Comparison of ENCODE assay signal across 22 cellular contexts in the genomic region with DNA sequence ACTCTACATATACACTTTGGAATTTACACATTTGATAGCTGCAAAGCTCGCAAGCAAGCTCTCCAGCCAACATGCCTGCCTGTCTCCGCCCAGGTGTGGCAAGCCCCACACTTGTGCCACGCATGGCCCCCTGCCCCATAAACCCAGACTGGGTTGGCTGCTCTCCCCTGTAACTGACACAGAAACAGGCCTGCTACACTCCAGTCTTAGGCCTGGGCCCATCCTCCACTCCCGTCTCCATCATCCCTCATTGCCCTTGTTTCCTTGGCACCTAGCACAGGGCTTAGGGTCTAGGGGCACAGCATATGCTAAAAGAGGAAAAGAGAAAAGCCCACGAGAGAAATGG. TPM values are rescaled to one million over a fixed set of nuclear protein-coding genes. Genes with fewer than 3 reads are reported as not detected.
A peak's percentile ranks its signal among the peaks of the same experiment; 100 is the strongest.
DNase-seq lines count a peak whose midpoint lies in the region; ATAC-seq and TF ChIP-seq lines count a peak whose summit lies in the region.
"Had no signal": no experiment of that assay in that cellular context is flagged by ENCODE, and none has a peak within 500 bp of the region (broad histone marks: within the 10 kb centered on the region; RNA-seq: fewer than 3 reads in every experiment).

No MANE protein-coding gene starts in this region.

- TF ChIP-seq POLR2A in right lobe of liver (IDR thresholded peaks at IDR 0.05) (no peak), sigmoid colon (IDR thresholded peaks at IDR 0.05) (no peak)

- intact Hi-C loops in right lobe of liver (cut with DNase I) (no loop called here), sigmoid colon (cut with DNase I) (no loop called here)

- peaks cover 13% of the 10 kb centered on the region; the same call in 1 of the 2 replicates for H3K4me1 ChIP-seq in GM23338 (ENCODE audit: insufficient read depth)
- H3K4me1 ChIP-seq in right lobe of liver: peaks cover 0 to 23% (median 8%) of the 10 kb centered on the region in 4 donors
- peaks cover 0 to 75% (median 57%) of the 10 kb centered on the region in 4 donors for H3K4me1 ChIP-seq in sigmoid colon

- TF ChIP-seq CTCF in GM23338 (conservative IDR thresholded peaks at IDR 0.05; ENCODE audit: low read depth in 2 of 2): no peak
- no peak for TF ChIP-seq CTCF in right lobe of liver (IDR thresholded peaks at IDR 0.05)
- TF ChIP-seq CTCF in sigmoid colon (IDR thresholded peaks at IDR 0.05): no peak
- no peak for TF ChIP-seq CTCF in GM20000 (IDR thresholded peaks at IDR 0.05; ENCODE audit: extremely low read depth, missing control alignments)

- no peak overlapping the region for H3K4me2 ChIP-seq in GM23338

- H3K36me3 ChIP-seq in GM23338 (ENCODE audit: insufficient read depth) (no peaks in the 10 kb centered on the region), right lobe of liver (no peaks in the 10 kb centered on the region), sigmoid colon (no peaks in the 10 kb centered on the region)
- H3K36me3 ChIP-seq: left ventricle myocardium inferior, vagina had no signal

- H3K27ac ChIP-seq in GM23338 (ENCODE audit: low read depth) (no peak overlapping the region), right lobe of liver (peak overlapping the region in 2 of 3 donors; percentile 27 to 65), sigmoid colon (peak overlapping the region in 3 of 4 donors; percentile 26 to 56 (median 49))
- H3K27ac ChIP-seq: C4-2B, left ventricle myocardium inferior, SJSA1, vagina had no signal

- no peak overlapping the region for H2AFZ ChIP-seq in GM23338

- peaks cover 6% of the 10 kb centered on the region for H3K27me3 Mint-ChIP-seq in GM23338 (ENCODE audit: insufficient read depth, low read depth, poor library complexity)
- no peaks in the 10 kb centered on the region for H3K27me3 Mint-ChIP-seq in central memory CD8-positive, alpha-beta T cell
- H3K27me3 Mint-ChIP-seq: activated CD4-positive, alpha-beta T cell treated with anti-CD3 and anti-CD28 coated beads, Interleukin-2, amount 10 ng/mL, durations not matched to agents 24 days and 14 days; activated CD8-positive, alpha-beta memory T cell treated with anti-CD3 and anti-CD28 coated beads, Interleukin-2, amount 10 ng/mL, durations not matched to agents 7 days and 5 days; activated T-helper 17 cell treated with anti-CD3 and anti-CD28 coated beads, Interleukin-2, amount 50 U/mL, for 72 hours; dendritic cell treated with granulocyte-macrophage colony-stimulating factor and Interleukin-4, amounts not matched to agents 40 ng/mL and 50 ng/mL, for 4 days; IgD-negative memory B cell had no signal

- H3K79me2 ChIP-seq in GM23338 (replicated peaks; ENCODE audit: insufficient read depth): peaks cover 96% of the 10 kb centered on the region

- H3F3A ChIP-seq in GM23338 (replicated peaks; ENCODE audit: low read depth): no peaks in the 10 kb centered on the region

- H3K27me3 ChIP-seq in GM23338 (ENCODE audit: insufficient read depth) (no peaks in the 10 kb centered on the region), right lobe of liver (no peaks in the 10 kb centered on the region), sigmoid colon (no peaks in the 10 kb centered on the region)
- H3K27me3 ChIP-seq: SJSA1, vagina had no signal

- H3K27ac Mint-ChIP-seq in GM23338: peak overlapping the region; percentile 45; the same call in 1 of the 2 replicates
- H3K27ac Mint-ChIP-seq in central memory CD8-positive, alpha-beta T cell (ENCODE audit: low read depth): peak overlapping the region; percentile 6
- H3K27ac Mint-ChIP-seq: activated CD4-positive, alpha-beta T cell treated with anti-CD3 and anti-CD28 coated beads, Interleukin-2, amount 10 ng/mL, durations not matched to agents 24 days and 14 days; activated CD8-positive, alpha-beta memory T cell treated with anti-CD3 and anti-CD28 coated beads, Interleukin-2, amount 10 ng/mL, durations not matched to agents 7 days and 5 days had no signal

- no peak for DNase-seq in GM23338 (ENCODE audit: low spot score)
- no peak for DNase-seq in central memory CD8-positive, alpha-beta T cell (ENCODE audit: low spot score in 2 of 2)
- DNase-seq in right lobe of liver: no peak
- no peak for DNase-seq in sigmoid colon
- no peak for DNase-seq in KBM-7
- no peak for DNase-seq in DMS153 (lab: John Stamatoyannopoulos, UW)
- DNase-seq in GM20000 (ENCODE audit: low spot score): no peak
- DNase-seq: activated CD4-positive, alpha-beta T cell treated with anti-CD3 and anti-CD28 coated beads, Interleukin-2, amount 10 ng/mL, durations not matched to agents 24 days and 14 days; activated CD8-positive, alpha-beta memory T cell treated with anti-CD3 and anti-CD28 coated beads, Interleukin-2, amount 10 ng/mL, durations not matched to agents 7 days and 5 days; H9; left ventricle myocardium inferior; NCI-H1417; NCI-H510A treated with DMSO at 0.1 percent for 48 hours; NK-92 treated with Interleukin-12 subunit alpha and Interleukin-12 subunit beta, amount 100 ng/mL, for 24 hours; retina had no signal

- no peak for TF ChIP-seq EP300 in sigmoid colon (IDR thresholded peaks at IDR 0.05)

- H4K20me1 ChIP-seq in GM23338 (replicated peaks; ENCODE audit: insufficient read depth): peaks cover 41% of the 10 kb centered on the region

- in situ Hi-C loops in KBM-7 (cut with MboI; ENCODE audit: low pct_unique_long_range_greater_than_20kb, low sequenced_read_pairs): no loop called here

- H3K4me1 Mint-ChIP-seq in GM23338: peaks cover 21% of the 10 kb centered on the region
- H3K4me1 Mint-ChIP-seq in central memory CD8-positive, alpha-beta T cell: peaks cover 39% of the 10 kb centered on the region

- H3K9me3 Mint-ChIP-seq in GM23338: peaks cover 16% of the 10 kb centered on the region
- H3K9me3 Mint-ChIP-seq in central memory CD8-positive, alpha-beta T cell: no peaks in the 10 kb centered on the region
- H3K9me3 Mint-ChIP-seq: activated CD4-positive, alpha-beta T cell treated with anti-CD3 and anti-CD28 coated beads, Interleukin-2, amount 10 ng/mL, durations not matched to agents 24 days and 14 days; activated T-helper 17 cell treated with anti-CD3 and anti-CD28 coated beads, Interleukin-2, amount 50 U/mL, for 72 hours; dendritic cell treated with granulocyte-macrophage colony-stimulating factor and Interleukin-4, amounts not matched to agents 40 ng/mL and 50 ng/mL, for 4 days; IgD-negative memory B cell had no signal

- ATAC-seq in GM23338 (no peak), right lobe of liver (peak in 3 of 4 donors; percentile 5 to 7 (median 5)), GM18498 (IDR thresholded peaks at IDR 0.05; ENCODE audit: unreplicated experiment) (no peak)
- no peak for ATAC-seq in central memory CD8-positive, alpha-beta T cell (replicated peaks; ENCODE audit: extremely low read depth, poor library complexity, severe bottlenecking)
- ATAC-seq: activated CD8-positive, alpha-beta memory T cell treated with anti-CD3 and anti-CD28 coated beads, Interleukin-2, amount 10 ng/mL, durations not matched to agents 7 days and 5 days; activated T-helper 17 cell treated with anti-CD3 and anti-CD28 coated beads, Interleukin-2, amount 50 U/mL, for 72 hours had no signal

- H3K9me3 ChIP-seq in right lobe of liver (no peaks in the 10 kb centered on the region), sigmoid colon (no peaks in the 10 kb centered on the region)
- H3K9me3 ChIP-seq: left ventricle myocardium inferior, SJSA1, vagina had no signal

- H3K36me3 Mint-ChIP-seq in GM23338 (ENCODE audit: low read depth): peaks cover 38% of the 10 kb centered on the region
- peaks cover 2% of the 10 kb centered on the region for H3K36me3 Mint-ChIP-seq in central memory CD8-positive, alpha-beta T cell (ENCODE audit: insufficient read depth)

- H3K4me3 ChIP-seq in GM23338 (no peak overlapping the region), right lobe of liver (no peak overlapping the region), sigmoid colon (no peak overlapping the region)
- H3K4me3 ChIP-seq: left ventricle myocardium inferior, SJSA1, vagina had no signal

- H3K9me2 ChIP-seq in GM23338 (ENCODE audit: insufficient read depth): no peaks in the 10 kb centered on the region

- 65% methylated on average over 5 of the region's 5 CpGs for WGBS in right lobe of liver (ENCODE audit: insufficient coverage, low coverage, low lambda C conversion rate, missing lambda C conversion rate)
- 61 to 79% methylated on average over 5 of the region's 5 CpGs for WGBS in sigmoid colon, 2 donors

- H3K4me3 Mint-ChIP-seq in GM23338: no peak overlapping the region
- H3K4me3 Mint-ChIP-seq in central memory CD8-positive, alpha-beta T cell: no peak overlapping the region
- H3K4me3 Mint-ChIP-seq: activated CD4-positive, alpha-beta T cell treated with anti-CD3 and anti-CD28 coated beads, Interleukin-2, amount 10 ng/mL, durations not matched to agents 24 days and 14 days; activated CD8-positive, alpha-beta memory T cell treated with anti-CD3 and anti-CD28 coated beads, Interleukin-2, amount 10 ng/mL, durations not matched to agents 7 days and 5 days; activated T-helper 17 cell treated with anti-CD3 and anti-CD28 coated beads, Interleukin-2, amount 50 U/mL, for 72 hours; dendritic cell treated with granulocyte-macrophage colony-stimulating factor and Interleukin-4, amounts not matched to agents 40 ng/mL and 50 ng/mL, for 4 days; H9 had no signal

TF ChIP-seq in GM23338, 12 proteins besides CTCF, POLR2A, EP300 and RAD21 (continues in another document):
- TF ChIP-seq ZNF331 (CRISPR knock-in tag; IDR thresholded peaks at IDR 0.05; ENCODE audit: low read depth): no peak
- TF ChIP-seq EZH2 (IDR thresholded peaks at IDR 0.05; ENCODE audit: low read depth, unreplicated experiment): no peak
- TF ChIP-seq NANOG (IDR thresholded peaks at IDR 0.05; ENCODE audit: borderline replicate concordance): no peak
- TF ChIP-seq, protein P1, sequence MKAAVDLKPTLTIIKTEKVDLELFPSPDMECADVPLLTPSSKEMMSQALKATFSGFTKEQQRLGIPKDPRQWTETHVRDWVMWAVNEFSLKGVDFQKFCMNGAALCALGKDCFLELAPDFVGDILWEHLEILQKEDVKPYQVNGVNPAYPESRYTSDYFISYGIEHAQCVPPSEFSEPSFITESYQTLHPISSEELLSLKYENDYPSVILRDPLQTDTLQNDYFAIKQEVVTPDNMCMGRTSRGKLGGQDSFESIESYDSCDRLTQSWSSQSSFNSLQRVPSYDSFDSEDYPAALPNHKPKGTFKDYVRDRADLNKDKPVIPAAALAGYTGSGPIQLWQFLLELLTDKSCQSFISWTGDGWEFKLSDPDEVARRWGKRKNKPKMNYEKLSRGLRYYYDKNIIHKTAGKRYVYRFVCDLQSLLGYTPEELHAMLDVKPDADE (IDR thresholded peaks at IDR 0.05): no peak
- TF ChIP-seq POLR2AphosphoS5 (IDR thresholded peaks at IDR 0.05; ENCODE audit: low read depth): no peak
- TF ChIP-seq STAT1 (IDR thresholded peaks at IDR 0.05; ENCODE audit: unreplicated experiment): no peak
- TF ChIP-seq JUNB (IDR thresholded peaks at IDR 0.05; ENCODE audit: unreplicated experiment): no peak

RNA-seq across cellular contexts. Expression of gene PACSIN2, which starts 41.4 kb away (rescaled TPM):
- 47.0 and 57.3 TPM in 2 replicates for total RNA-seq in GM23338 (2014; rRNA removed; shearing (Covaris generic))
- polyA plus RNA-seq in GM23338 (2016; fragmentation: Nextera tagmentation; extraction: Ambion mirVana) (23.5 and 24.6 TPM in 2 replicates), sigmoid colon (100 to 1,000 TPM in 1 of 3 donors, 10 to 100 TPM in 2; 75.1 to 126 (median 91.4) TPM)
- total RNA-seq in right lobe of liver (10 to 100 TPM; 21.4 to 67.0 (median 47.1) TPM), sigmoid colon (10 to 100 TPM; 44.2 to 52.3 (median 48.3) TPM)

Comparison
In these comparisons a context has a peak if more than half of its experiments do, and no peak if none do; other contexts are left out.
1. ATAC-seq: peak in right lobe of liver (3 of 4); none in GM23338 (single experiment), central memory CD8-positive, alpha-beta T cell (single experiment) and GM18498 (single experiment).